ENCODE assay signal across 36 cellular contexts in genomic region chr1:227951624-227952373, GRCh38. TPM values are rescaled to one million over a fixed set of nuclear protein-coding genes. Genes with fewer than 3 reads are reported as not detected.
DNase-seq lines count a peak whose midpoint lies in the region; ATAC-seq and TF ChIP-seq lines count a peak whose summit lies in the region.
"Had no signal": no experiment of that assay in that cellular context is flagged by ENCODE, and none has a peak within 500 bp of the region (broad histone marks: within the 10 kb centered on the region; RNA-seq: fewer than 3 reads in every experiment).

No MANE protein-coding gene starts in this region.

- H3K9ac ChIP-seq in mammary epithelial cell (ENCODE audit: insufficient read depth, low read length), result no peak overlapping the region

- in situ Hi-C loops in mammary epithelial cell (cut with MboI; ENCODE audit: low sequenced_read_pairs in 2 of 2), result loop anchor here in 1 of 2 donors (10.0 kb wide), 1 partner anchor 477 kb away; no protein-coding TSS in a partner anchor

- H3K9me3 ChIP-seq in mammary epithelial cell (replicated peaks; ENCODE audit: insufficient read depth, low read length) (peaks cover 6% of the 10 kb centered on the region), suprapubic skin (no peaks in the 10 kb centered on the region)
- H3K9me3 ChIP-seq: thoracic aorta, uterus had no signal

- no peak overlapping the region for H2AFZ ChIP-seq in mammary epithelial cell (ENCODE audit: low read depth, low read length)

- peaks cover 18% of the 10 kb centered on the region for H3K79me2 ChIP-seq in mammary epithelial cell (ENCODE audit: insufficient read depth, low read length)

- TF ChIP-seq CTCF in MCF 10A (IDR thresholded peaks at IDR 0.05; ENCODE audit: unreplicated experiment) (no peak), mammary epithelial cell (conservative IDR thresholded peaks at IDR 0.05 in 1 of 2, IDR thresholded peaks at IDR 0.05 in 1 of 2; ENCODE audit: extremely low read depth in 1 of 2, insufficient read depth in 1 of 2, low read depth in 1 of 2, low read length in 2 of 2) (no peak), suprapubic skin (IDR thresholded peaks at IDR 0.05) (no peak)

- POLR2A ChIA-PET in MCF 10A (lab: Yijun Ruan, JAX), result interaction anchor here (0.7 to 1.3 kb wide), 7 partner anchors 9 to 193 kb away, joined by 3 to 5 read pairs (median 3); partner anchors contain the start of gene ARF1

- BruUV-seq in MCF 10A (replicated peaks; lab: Mats Ljungman, UMichigan), result no TSS peak
- no TSS peak for BruUV-seq in mammary epithelial cell (replicated peaks; lab: Mats Ljungman, UMichigan)

- intact Hi-C loops in MCF 10A (cut with micrococcal nuclease) (no loop called here), mammary epithelial cell (cut with micrococcal nuclease) (no loop called here)

- peak; percentile 27 for DNase-seq in MCF 10A (ENCODE audit: unreplicated experiment)
- DNase-seq in mammary epithelial cell, result no peak
- DNase-seq in RPMI7951 (ENCODE audit: low read depth), result peak; percentile 70
- peak; percentile 24 for DNase-seq in left lobe of liver (ENCODE audit: low spot score)
- DNase-seq in suprapubic skin (ENCODE audit: low spot score in 2 of 2), result peak; percentile 45 to 50
- DNase-seq: activated CD4-positive, alpha-beta memory T cell treated with anti-CD3 and anti-CD28 coated beads, Interleukin-2, amount 10 ng/mL, durations not matched to agents 7 days and 5 days; activated CD4-positive, alpha-beta T cell treated with anti-CD3 and anti-CD28 coated beads for 1 hour; activated gamma-delta T cell treated with Interleukin-2 at 50 U/mL for 16 hours; activated naive CD8-positive, alpha-beta T cell treated with anti-CD3 and anti-CD28 coated beads, Interleukin-2, amount 10 ng/mL, durations not matched to agents 7 days and 5 days; activated T-cell treated with anti-CD3 and anti-CD28 coated beads for 4 hours; cortex of kidney; DMS 273 treated with DMSO at 0.1 percent for 48 hours; effector memory CD8-positive, alpha-beta T cell; foreskin fibroblast; KG1; MM.1S; NCI-H2081; NCI-H526 treated with DMSO at 0.1 percent for 48 hours; stimulated activated CD4-positive, alpha-beta T cell treated with anti-CD3 and anti-CD28 coated beads, Interleukin-1b, Interleukin-23, amount 100 ng/mL, for 48 hours; stimulated activated naive CD8-positive, alpha-beta T cell treated with anti-CD3 and anti-CD28 coated beads, Interleukin-15, Interleukin-2, amounts not matched to agents 100 U/mL and 50 U/mL, for 24 hours; uterus had no signal

- H3K4me3 ChIP-seq in mammary epithelial cell (replicated peaks in 1 of 3; ENCODE audit: insufficient read depth in 1 of 3, low read depth in 2 of 3, low read length in 3 of 3), result no peak overlapping the region
- H3K4me3 ChIP-seq in suprapubic skin, result no peak overlapping the region
- H3K4me3 ChIP-seq: A549, ascending aorta, cardiac muscle cell, smooth muscle cell, thoracic aorta, uterus had no signal

- no peaks in the 10 kb centered on the region for H3K27me3 ChIP-seq in mammary epithelial cell (ENCODE audit: insufficient read depth, low read length)
- peaks cover 10% of the 10 kb centered on the region for H3K27me3 ChIP-seq in suprapubic skin
- H3K27me3 ChIP-seq: ascending aorta, uterus had no signal

- CTCF ChIA-PET in MCF 10A (lab: Yijun Ruan, JAX) (interaction anchor here (0.5 to 2.1 kb wide), 11 partner anchors 9 to 342 kb away, joined by 3 to 10 read pairs (median 4); no protein-coding TSS in a partner anchor), mammary epithelial cell (lab: Charles Lee; ENCODE audit: low non-redundant PET) (no interaction called here)

- no peak for TF ChIP-seq EP300 in suprapubic skin (IDR thresholded peaks at IDR 0.05)

- peaks cover 11% of the 10 kb centered on the region for H3K4me1 Mint-ChIP-seq in MCF 10A (ENCODE audit: insufficient read depth, unreplicated experiment)
- H3K4me1 Mint-ChIP-seq: activated naive CD8-positive, alpha-beta T cell treated with anti-CD3 and anti-CD28 coated beads, Interleukin-2, amount 10 ng/mL, durations not matched to agents 7 days and 5 days had no signal

- peaks cover 37% of the 10 kb centered on the region for H3K27me3 Mint-ChIP-seq in MCF 10A (ENCODE audit: insufficient read depth, unreplicated experiment)

- H3K4me3 Mint-ChIP-seq in MCF 10A (ENCODE audit: unreplicated experiment), result no peak overlapping the region
- H3K4me3 Mint-ChIP-seq: activated CD4-positive, alpha-beta memory T cell treated with anti-CD3 and anti-CD28 coated beads, Interleukin-2, amount 10 ng/mL, durations not matched to agents 7 days and 5 days; activated naive CD8-positive, alpha-beta T cell treated with anti-CD3 and anti-CD28 coated beads, Interleukin-2, amount 10 ng/mL, durations not matched to agents 7 days and 5 days; B cell; effector memory CD8-positive, alpha-beta T cell; naive thymus-derived CD8-positive, alpha-beta T cell; T-helper 2 cell treated with Interferon-gamma antibody and Interleukin-4, amounts not matched to agents 5 μg/mL and 100 μg/mL, for 36 hours had no signal

- H3K4me2 ChIP-seq in mammary epithelial cell (ENCODE audit: insufficient read depth, low read depth, low read length), result no peak overlapping the region
- H3K4me2 ChIP-seq: A549, smooth muscle cell had no signal

- no peaks in the 10 kb centered on the region for H4K20me1 ChIP-seq in mammary epithelial cell (ENCODE audit: insufficient read depth, low read length)

- H3K9me3 Mint-ChIP-seq in MCF 10A (ENCODE audit: unreplicated experiment), result peaks cover 16% of the 10 kb centered on the region
- H3K9me3 Mint-ChIP-seq: activated CD4-positive, alpha-beta memory T cell treated with anti-CD3 and anti-CD28 coated beads, Interleukin-2, amount 10 ng/mL, durations not matched to agents 7 days and 5 days; activated naive CD8-positive, alpha-beta T cell treated with anti-CD3 and anti-CD28 coated beads, Interleukin-2, amount 10 ng/mL, durations not matched to agents 7 days and 5 days; effector memory CD8-positive, alpha-beta T cell had no signal

- H3K36me3 Mint-ChIP-seq in MCF 10A (ENCODE audit: insufficient read depth, unreplicated experiment), result no peaks in the 10 kb centered on the region
- H3K36me3 Mint-ChIP-seq: activated naive CD8-positive, alpha-beta T cell treated with anti-CD3 and anti-CD28 coated beads, Interleukin-2, amount 10 ng/mL, durations not matched to agents 7 days and 5 days had no signal

- ATAC-seq in left lobe of liver (no peak), HG03280 (IDR thresholded peaks at IDR 0.05; ENCODE audit: unreplicated experiment) (no peak), HG03432 (IDR thresholded peaks at IDR 0.05; ENCODE audit: unreplicated experiment) (no peak), HG02678 (IDR thresholded peaks at IDR 0.05; ENCODE audit: unreplicated experiment) (no peak)
- ATAC-seq: A549; effector memory CD8-positive, alpha-beta T cell; naive thymus-derived CD8-positive, alpha-beta T cell; stimulated activated naive CD8-positive, alpha-beta T cell treated with anti-CD3 and anti-CD28 coated beads, Interleukin-15, Interleukin-2, amounts not matched to agents 100 U/mL and 50 U/mL, for 24 hours had no signal

- no peaks in the 10 kb centered on the region for H3K36me3 ChIP-seq in mammary epithelial cell (ENCODE audit: insufficient read depth, low read length)
- no peaks in the 10 kb centered on the region for H3K36me3 ChIP-seq in suprapubic skin
- H3K36me3 ChIP-seq: ascending aorta, cardiac muscle cell, thoracic aorta, uterus had no signal

- H3K27ac Mint-ChIP-seq in MCF 10A (ENCODE audit: low read depth, unreplicated experiment), result no peak overlapping the region
- H3K27ac Mint-ChIP-seq: activated CD4-positive, alpha-beta memory T cell treated with anti-CD3 and anti-CD28 coated beads, Interleukin-2, amount 10 ng/mL, durations not matched to agents 7 days and 5 days; activated naive CD8-positive, alpha-beta T cell treated with anti-CD3 and anti-CD28 coated beads, Interleukin-2, amount 10 ng/mL, durations not matched to agents 7 days and 5 days; B cell; effector memory CD8-positive, alpha-beta T cell; naive thymus-derived CD8-positive, alpha-beta T cell; T-helper 2 cell treated with Interferon-gamma antibody and Interleukin-4, amounts not matched to agents 5 μg/mL and 100 μg/mL, for 36 hours had no signal

- no peak overlapping the region for H3K27ac ChIP-seq in mammary epithelial cell (ENCODE audit: insufficient read depth, low read depth, low read length)
- H3K27ac ChIP-seq in suprapubic skin, result no peak overlapping the region
- H3K27ac ChIP-seq: A549, ascending aorta, cardiac muscle cell, HL-60, thoracic aorta, uterus had no signal

- H3K4me1 ChIP-seq in mammary epithelial cell (ENCODE audit: insufficient read depth, low read length), result peaks cover 9% of the 10 kb centered on the region
- H3K4me1 ChIP-seq in suprapubic skin, result peaks cover 31% of the 10 kb centered on the region
- H3K4me1 ChIP-seq: A549 had no signal

- 95% methylated on average over 9 of the region's 9 CpGs for WGBS in mammary epithelial cell (ENCODE audit: low coverage, missing lambda C conversion rate)
- 73% methylated on average over 5 of the region's 9 CpGs for WGBS in suprapubic skin

- dilution Hi-C loops in mammary epithelial cell (cut with HindIII; ENCODE audit: low sequenced_read_pairs), result no loop called here

- TF ChIP-seq POLR2A in suprapubic skin (IDR thresholded peaks at IDR 0.05), result no peak

RNA-seq across cellular contexts. Expression of gene WNT9A, which starts 4.1 kb away (rescaled TPM):
- total RNA-seq in MCF 10A (2022) (2.6 and 6.6 TPM in 2 replicates), mammary epithelial cell (1 to 10 TPM; 7.1 to 7.2 TPM), left lobe of liver (0.05 TPM), suprapubic skin (1 to 10 TPM in 2 of 4 donors, under 1 TPM in 2; 0.85 to 2.6 (median 1.1) TPM)
- 15.4 TPM for polyA plus RNA-seq in mammary epithelial cell
- 19.7 TPM for polyA minus RNA-seq in mammary epithelial cell
- total RNA-seq in RPMI7951 (2014; rRNA removed; shearing (Covaris generic)), result 9.5 and 14.0 TPM in 2 replicates
- total RNA-seq: B cell; naive thymus-derived CD8-positive, alpha-beta T cell had no signal
- polyA plus RNA-seq: cardiac muscle cell; naive thymus-derived CD8-positive, alpha-beta T cell had no signal

RNA-seq across cellular contexts. Expression of gene WNT3A, which starts 55.0 kb away (rescaled TPM):
- total RNA-seq in MCF 10A (2022), result 0.10 TPM in 1 of 2 replicates, not detected in the other
- not detected for total RNA-seq in mammary epithelial cell
- 0.02 TPM for polyA plus RNA-seq in mammary epithelial cell
- not detected for polyA minus RNA-seq in mammary epithelial cell
- total RNA-seq in RPMI7951 (2014; rRNA removed; shearing (Covaris generic)), result not detected in 2 replicates
- not detected for total RNA-seq in left lobe of liver
- total RNA-seq in suprapubic skin, result 1 to 10 TPM; 2.8 to 6.3 (median 3.8) TPM
- total RNA-seq: activated CD4-positive, alpha-beta memory T cell treated with anti-CD3 and anti-CD28 coated beads, Interleukin-2, amount 10 ng/mL, durations not matched to agents 7 days and 5 days; activated naive CD8-positive, alpha-beta T cell treated with anti-CD3 and anti-CD28 coated beads, Interleukin-2, amount 10 ng/mL, durations not matched to agents 7 days and 5 days; ascending aorta; B cell; cardiac muscle cell; mononuclear cell; naive thymus-derived CD8-positive, alpha-beta T cell; omental fat pad; renal cortical epithelial cell; thoracic aorta; uterus had no signal
- polyA plus RNA-seq: A549; cardiac muscle cell; naive thymus-derived CD8-positive, alpha-beta T cell; smooth muscle cell had no signal
